12 cellular contexts compared by ENCODE assay signal in the genomic region with DNA sequence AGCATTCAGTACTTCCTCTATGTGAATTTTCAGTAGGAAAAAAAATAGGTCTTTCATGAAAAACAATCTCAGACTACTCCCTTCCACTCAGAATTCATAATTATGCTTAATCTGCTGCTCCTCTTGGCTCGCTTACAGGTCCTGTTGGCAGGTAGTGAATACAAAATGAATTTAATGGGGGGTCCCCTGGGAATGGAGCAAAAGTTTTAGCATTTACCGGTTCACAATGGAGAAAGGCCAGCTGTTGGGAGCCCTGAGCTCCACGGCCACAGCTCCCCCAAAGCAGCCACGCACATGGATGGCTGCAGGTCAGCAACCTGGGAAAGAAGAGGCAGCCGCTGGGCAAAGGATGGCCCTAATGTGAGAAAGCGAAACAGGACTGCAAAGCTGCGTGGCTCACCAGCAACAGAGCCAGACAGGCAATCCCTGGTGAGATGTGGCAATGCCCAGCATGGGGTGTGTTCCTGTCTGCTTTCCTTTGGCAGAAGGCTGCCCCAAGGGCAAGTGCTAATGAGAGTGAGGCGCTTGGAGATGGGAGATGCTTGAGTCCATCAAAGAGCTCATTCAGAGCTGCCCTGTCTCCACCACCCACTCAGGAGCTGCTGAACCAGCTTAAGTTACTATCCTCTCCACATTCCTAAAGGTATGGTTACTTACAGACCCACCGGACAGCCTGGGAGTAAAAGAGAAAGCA.
DNase-seq lines count a peak whose midpoint lies in the region; ATAC-seq, FAIRE-seq and TF ChIP-seq lines count a peak whose summit lies in the region.
"Had no signal": no experiment of that assay in that cellular context is flagged by ENCODE, and none has a peak within 500 bp of the region (broad histone marks: within the 10 kb centered on the region; RNA-seq: fewer than 3 reads in every experiment).

No MANE protein-coding gene starts in this region.

- TF ChIP-seq CTCF in pancreas (IDR thresholded peaks at IDR 0.05): no peak

- intact Hi-C loops in pancreas (cut with DNase I): no loop called here

- 73 to 76% methylated on average over 9 of the region's 9 CpGs for WGBS in pancreas, 2 donors

- H3K4me3 ChIP-seq in SJCRH30: no peak overlapping the region
- H3K4me3 ChIP-seq in pancreas: no peak overlapping the region
- H3K4me3 ChIP-seq: testis had no signal

- DNase-seq in DMS 273 treated with DMSO at 0.1 percent for 48 hours (lab: John Stamatoyannopoulos, UW) (peak; percentile 82), NCI-H1105 (lab: John Stamatoyannopoulos, UW) (peak; percentile 65), SJCRH30 (peak; percentile 43 to 53), iPS-NIHi7 (ENCODE audit: extremely low spot score) (peak; percentile 28), T-helper 1 cell (no peak), pancreas (no peak), DMS53 treated with DMSO at 0.1 percent for 48 hours (lab: John Stamatoyannopoulos, UW; ENCODE audit: unreplicated experiment) (no peak), T1000 (lab: John Stamatoyannopoulos, UW) (no peak)
- DNase-seq: activated CD4-positive, alpha-beta T cell treated with anti-CD3 and anti-CD28 coated beads for 4 hours; activated naive CD4-positive, alpha-beta T cell; naive B cell; testis had no signal

- no peak overlapping the region for H3K27ac ChIP-seq in SJCRH30
- H3K27ac ChIP-seq in pancreas: no peak overlapping the region
- H3K27ac ChIP-seq: testis had no signal

- no peak for ATAC-seq in pancreas

- H3K4me1 ChIP-seq in SJCRH30 (no peaks in the 10 kb centered on the region), pancreas (no peaks in the 10 kb centered on the region)
- H3K4me1 ChIP-seq: testis had no signal

- no peak for FAIRE-seq in pancreas (lab: Jason Lieb, UNC)

- no peaks in the 10 kb centered on the region for H3K27me3 ChIP-seq in SJCRH30
- peaks cover 0 to 4% (median 0%) of the 10 kb centered on the region in 4 donors for H3K27me3 ChIP-seq in pancreas
- H3K27me3 ChIP-seq: testis had no signal

- H3K9me3 ChIP-seq in SJCRH30 (replicated peaks) (peaks cover 9% of the 10 kb centered on the region), pancreas (no peaks in the 10 kb centered on the region)
- H3K9me3 ChIP-seq: testis had no signal

- no peaks in the 10 kb centered on the region for H3K36me3 ChIP-seq in SJCRH30
- no peaks in the 10 kb centered on the region for H3K36me3 ChIP-seq in pancreas

Comparison
In these comparisons a context has a peak if more than half of its experiments do, and no peak if none do; other contexts are left out.
1. DNase-seq: peak in DMS 273 treated with DMSO at 0.1 percent for 48 hours (single experiment), NCI-H1105 (single experiment), SJCRH30 (2 of 2) and iPS-NIHi7 (single experiment); none in T-helper 1 cell (0 of 5), pancreas (0 of 6), DMS53 treated with DMSO at 0.1 percent for 48 hours (single experiment) and T1000 (single experiment).